Comparison of ENCODE assay signal across 8 cellular contexts in the genomic region with DNA sequence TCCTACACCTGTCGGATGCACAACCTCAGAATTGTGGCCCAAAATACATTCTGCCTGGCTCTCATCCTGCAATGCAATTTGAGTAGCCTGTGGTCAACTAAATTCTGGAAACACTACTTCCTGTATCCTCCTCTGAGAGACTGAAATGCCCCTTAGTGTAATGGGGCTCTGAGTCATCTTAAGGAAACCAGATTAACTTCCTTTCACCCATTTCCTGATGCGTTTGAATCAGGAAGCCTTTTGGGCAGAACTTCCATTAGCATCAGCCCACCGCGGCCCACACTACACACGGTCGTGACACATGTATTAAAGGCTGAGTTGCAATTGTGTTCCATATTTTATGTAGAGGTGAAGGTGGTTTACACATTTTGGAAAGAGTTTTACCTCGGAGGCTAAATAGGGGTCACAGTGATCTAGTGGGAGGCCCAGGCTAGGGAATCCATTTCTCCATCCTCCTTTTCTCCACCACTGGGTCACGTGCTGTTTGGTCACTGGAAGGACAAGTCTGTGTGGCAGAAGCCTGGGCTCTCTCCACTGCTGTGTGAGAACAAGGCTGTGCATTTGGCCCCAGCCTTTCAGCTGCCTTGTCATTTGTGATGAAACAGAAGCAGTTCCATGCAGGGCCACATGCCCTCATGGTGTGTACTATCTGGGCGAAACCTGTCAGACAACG. TPM values are rescaled to one million over a fixed set of nuclear protein-coding genes. Genes with fewer than 3 reads are reported as not detected.
DNase-seq lines count a peak whose midpoint lies in the region; ATAC-seq, FAIRE-seq and TF ChIP-seq lines count a peak whose summit lies in the region.

No MANE protein-coding gene starts in this region.

- H3K9ac ChIP-seq in kidney (ENCODE audit: low read length in 2 of 2) = no peak overlapping the region

- intact Hi-C loops in kidney (cut with DNase I) = no loop called here

- H3K27me3 ChIP-seq in neutrophil = no peaks in the 10 kb centered on the region

- no peak for FAIRE-seq in kidney (lab: Jason Lieb, UNC)

- DNase-seq in M059J (ENCODE audit: low read depth) = peak; percentile 94
- peak; percentile 46 for DNase-seq in astrocyte of the hippocampus (ENCODE audit: low read depth, low spot score)
- no peak for DNase-seq in inferior parietal cortex (ENCODE audit: extremely low spot score)
- DNase-seq in NCI-H82 (lab: John Stamatoyannopoulos, UW) = no peak
- no peak for DNase-seq in kidney
- no peak for DNase-seq in cerebellar nuclear complex (lab: John Stamatoyannopoulos, UW)

- TF ChIP-seq CTCF in neutrophil (IDR thresholded peaks at IDR 0.05) (no peak), kidney (IDR thresholded peaks at IDR 0.05; ENCODE audit: borderline replicate concordance, extremely low read depth, insufficient read depth) (no peak)

- peak overlapping the region; percentile 67 for H3K27ac ChIP-seq in neutrophil
- H3K27ac ChIP-seq in kidney (ENCODE audit: low read depth in 2 of 2, low read length in 2 of 2) = no peak overlapping the region

- H3K9me3 ChIP-seq in neutrophil (no peaks in the 10 kb centered on the region), kidney (ENCODE audit: control insufficient read depth in 1 of 2, low read length in 2 of 2) (no peaks in the 10 kb centered on the region)

- H3K4me3 ChIP-seq in neutrophil (ENCODE audit: low read depth in 1 of 2, low read length in 1 of 2) = no peak overlapping the region
- no peak overlapping the region for H3K4me3 ChIP-seq in kidney (ENCODE audit: low read length in 2 of 2)

- ATAC-seq in GM19452 (IDR thresholded peaks at IDR 0.05; ENCODE audit: unreplicated experiment) = peak; percentile 38

- H3K4me1 ChIP-seq in neutrophil (ENCODE audit: control insufficient read depth in 1 of 2, insufficient read depth in 1 of 2, low read depth in 1 of 2, low read length in 1 of 2) = peaks cover 22 to 25% of the 10 kb centered on the region in 2 experiments
- peaks cover 7 to 11% of the 10 kb centered on the region in 2 donors for H3K4me1 ChIP-seq in kidney (ENCODE audit: control insufficient read depth in 1 of 2, insufficient read depth in 1 of 2, low read depth in 1 of 2, low read length in 2 of 2)

- H3K36me3 ChIP-seq in neutrophil (peaks cover 6% of the 10 kb centered on the region), kidney (ENCODE audit: control insufficient read depth in 1 of 2, insufficient read depth in 2 of 2, low read length in 2 of 2) (peaks cover 0 to 4% of the 10 kb centered on the region in 2 donors)

RNA-seq across cellular contexts. Expression of a gene that starts 55.9 kb away (rescaled TPM):
- total RNA-seq in M059J (2014; rRNA removed; shearing (Covaris generic)) = 77.3 and 164 TPM in 2 replicates
- 133 TPM for total RNA-seq in kidney
- 123 TPM for polyA plus RNA-seq in kidney (ENCODE audit: insufficient read depth, low read depth, low replicate concordance)

Comparison
In these comparisons a context has a peak if more than half of its experiments do, and no peak if none do; other contexts are left out.
1. DNase-seq: peak in M059J (single experiment) and astrocyte of the hippocampus (single experiment); none in inferior parietal cortex (single experiment), NCI-H82 (single experiment), kidney (single experiment) and cerebellar nuclear complex (0 of 2).